8 cellular contexts compared by ENCODE assay signal in the genomic region with DNA sequence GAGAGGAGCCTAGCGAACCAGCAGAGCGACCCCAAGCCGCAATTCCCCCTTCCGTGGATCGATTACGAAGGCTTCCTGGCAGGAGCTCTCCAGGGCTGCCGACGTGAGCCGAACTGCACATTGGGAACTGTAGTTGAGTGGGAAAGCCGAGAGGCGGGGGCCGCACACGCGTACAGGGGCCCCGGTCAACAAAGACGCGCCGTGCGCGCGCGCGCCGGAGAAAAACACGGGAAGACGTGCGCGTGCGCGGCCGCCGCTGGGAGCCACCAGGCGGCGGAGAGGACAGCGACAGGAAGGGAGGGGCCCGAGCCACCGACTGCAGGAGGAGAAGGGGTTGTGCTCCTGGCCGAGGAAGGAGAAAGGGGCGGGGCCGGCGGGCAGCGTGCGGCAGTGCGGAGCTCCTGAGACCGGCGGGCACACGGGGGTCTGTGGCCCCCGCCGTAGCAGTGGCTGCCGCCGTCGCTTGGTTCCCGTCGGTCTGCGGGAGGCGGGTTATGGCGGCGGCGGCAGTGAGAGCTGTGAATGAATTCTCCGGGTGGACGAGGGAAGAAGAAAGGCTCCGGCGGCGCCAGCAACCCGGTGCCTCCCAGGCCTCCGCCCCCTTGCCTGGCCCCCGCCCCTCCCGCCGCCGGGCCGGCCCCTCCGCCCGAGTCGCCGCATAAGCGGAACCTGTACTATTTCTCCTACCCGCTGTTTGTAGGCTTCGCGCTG. TPM values are rescaled to one million over a fixed set of nuclear protein-coding genes. Genes with fewer than 3 reads are reported as not detected.
A peak's percentile ranks its signal among the peaks of the same experiment; 100 is the strongest.
DNase-seq lines count a peak whose midpoint lies in the region; ATAC-seq, FAIRE-seq and TF ChIP-seq lines count a peak whose summit lies in the region.

A gene with protein sequence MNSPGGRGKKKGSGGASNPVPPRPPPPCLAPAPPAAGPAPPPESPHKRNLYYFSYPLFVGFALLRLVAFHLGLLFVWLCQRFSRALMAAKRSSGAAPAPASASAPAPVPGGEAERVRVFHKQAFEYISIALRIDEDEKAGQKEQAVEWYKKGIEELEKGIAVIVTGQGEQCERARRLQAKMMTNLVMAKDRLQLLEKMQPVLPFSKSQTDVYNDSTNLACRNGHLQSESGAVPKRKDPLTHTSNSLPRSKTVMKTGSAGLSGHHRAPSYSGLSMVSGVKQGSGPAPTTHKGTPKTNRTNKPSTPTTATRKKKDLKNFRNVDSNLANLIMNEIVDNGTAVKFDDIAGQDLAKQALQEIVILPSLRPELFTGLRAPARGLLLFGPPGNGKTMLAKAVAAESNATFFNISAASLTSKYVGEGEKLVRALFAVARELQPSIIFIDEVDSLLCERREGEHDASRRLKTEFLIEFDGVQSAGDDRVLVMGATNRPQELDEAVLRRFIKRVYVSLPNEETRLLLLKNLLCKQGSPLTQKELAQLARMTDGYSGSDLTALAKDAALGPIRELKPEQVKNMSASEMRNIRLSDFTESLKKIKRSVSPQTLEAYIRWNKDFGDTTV (plus strand): TSS at position 247 of the 711 bp plus-strand sequence. CDS start 276 bp downstream, at position 523.

- H3K4me1 ChIP-seq in adipocyte (ENCODE audit: control insufficient read depth, insufficient read depth, low read length) (peaks cover 14% of the 10 kb centered on the region), cardiac muscle cell (ENCODE audit: low read depth) (peaks cover 5% of the 10 kb centered on the region), parathyroid adenoma (peaks cover 4% of the 10 kb centered on the region), tibial nerve (peaks cover 0 to 35% (median 4%) of the 10 kb centered on the region in 4 donors)

- H2AFZ ChIP-seq in parathyroid adenoma = peak within 1 kb of the TSS; percentile 99

- peaks cover 23% of the 10 kb centered on the region for H3K79me2 ChIP-seq in parathyroid adenoma

- peak; percentile 97 for FAIRE-seq in GM12891 (lab: Jason Lieb, UNC)

- no peaks in the 10 kb centered on the region for H3K27me3 ChIP-seq in adipocyte (replicated peaks; ENCODE audit: control insufficient read depth, insufficient read depth, low read length)
- H3K27me3 ChIP-seq in cardiac muscle cell = no peaks in the 10 kb centered on the region
- no peaks in the 10 kb centered on the region for H3K27me3 ChIP-seq in parathyroid adenoma (ENCODE audit: control insufficient read depth, insufficient read depth, low read length)
- no peaks in the 10 kb centered on the region for H3K27me3 ChIP-seq in tibial nerve

- H3K36me3 ChIP-seq in adipocyte (ENCODE audit: control insufficient read depth, insufficient read depth, low read length, severe bottlenecking) = no peaks in the 10 kb centered on the region
- H3K36me3 ChIP-seq in cardiac muscle cell = no peaks in the 10 kb centered on the region
- no peaks in the 10 kb centered on the region for H3K36me3 ChIP-seq in parathyroid adenoma (ENCODE audit: control insufficient read depth, insufficient read depth, low read length)
- H3K36me3 ChIP-seq in tibial nerve = peaks cover 0 to 4% (median 0%) of the 10 kb centered on the region in 3 donors

- peak within 1 kb of the TSS; percentile 93 for H3K4me2 ChIP-seq in parathyroid adenoma (ENCODE audit: low read length)

- H3K27ac ChIP-seq in cardiac muscle cell (peak within 1 kb of the TSS; percentile 90), parathyroid adenoma (peak within 1 kb of the TSS; percentile 92), tibial nerve (peak within 1 kb of the TSS; percentile 72 to 98 (median 92))

- H3K9ac ChIP-seq in adipocyte (ENCODE audit: low read length) = peak within 1 kb of the TSS; percentile 91
- H3K9ac ChIP-seq in parathyroid adenoma = peak within 1 kb of the TSS; percentile 70

- DNase-seq in GM12891 (ENCODE audit: insufficient read length, low spot score) = peak; percentile 95
- peak; percentile 95 for DNase-seq in NCI-H1436 (lab: John Stamatoyannopoulos, UW)
- peak; percentile 93 for DNase-seq in T follicular helper cell (ENCODE audit: low read depth)
- peak; percentile 98 for DNase-seq in adipocyte (ENCODE audit: low read depth)
- DNase-seq in cardiac muscle cell (ENCODE audit: low read depth in 1 of 2, low spot score in 1 of 2) = peak; percentile 97 to 98
- peak; percentile 91 to 93 for DNase-seq in tibial nerve (ENCODE audit: low spot score in 2 of 2)

- WGBS in tibial nerve, 2 donors = 0 to 1% methylated on average over 56 to 65 of the region's 79 CpGs

- H3K4me3 ChIP-seq in adipocyte (ENCODE audit: low read length) (peak within 1 kb of the TSS; percentile 97), cardiac muscle cell (peak within 1 kb of the TSS; percentile 90), parathyroid adenoma (ENCODE audit: low read depth, low read length) (peak within 1 kb of the TSS; percentile 77), tibial nerve (peak within 1 kb of the TSS; percentile 77 to 98 (median 88))

- TF ChIP-seq CTCF in cardiac muscle cell (IDR thresholded peaks at IDR 0.05; ENCODE audit: low read depth, low read length) = peak; percentile 41
- TF ChIP-seq CTCF in parathyroid adenoma (IDR thresholded peaks at IDR 0.05) = peak; percentile 71
- TF ChIP-seq CTCF in tibial nerve (IDR thresholded peaks at IDR 0.05) = peak; percentile 51 to 95 (median 75)

- TF ChIP-seq POLR2A in GM12891 (IDR thresholded peaks at IDR 0.05; ENCODE audit: low read depth, low read length) (peak; percentile 69), tibial nerve (IDR thresholded peaks at IDR 0.05) (peak; percentile 42 to 65)

- H3K9me3 ChIP-seq in adipocyte (ENCODE audit: control insufficient read depth, low read length) (no peaks in the 10 kb centered on the region), cardiac muscle cell (ENCODE audit: low read depth) (no peaks in the 10 kb centered on the region), parathyroid adenoma (ENCODE audit: control insufficient read depth, low read length) (no peaks in the 10 kb centered on the region), tibial nerve (no peaks in the 10 kb centered on the region)

- peak; percentile 98 for ATAC-seq in HG02840 (IDR thresholded peaks at IDR 0.05; ENCODE audit: low FRiP score, unreplicated experiment)

- TF ChIP-seq EP300 in tibial nerve (IDR thresholded peaks at IDR 0.05) = peak; percentile 82 to 84

TF ChIP-seq in GM12891, 5 proteins besides CTCF, POLR2A, EP300 and RAD21:
- TF ChIP-seq POLR2AphosphoS5 (IDR thresholded peaks at IDR 0.05; ENCODE audit: low read depth, low read length) (peak; percentile 74), POU2F2 (IDR thresholded peaks at IDR 0.05; ENCODE audit: low read depth, low read length) (0 out of 2 replicates have a peak, but pooled peaks have one; percentile 19), PAX5 (IDR thresholded peaks at IDR 0.05; ENCODE audit: insufficient read depth, low read length, severe bottlenecking) (no peak), SPI1 (IDR thresholded peaks at IDR 0.05; ENCODE audit: low read depth, low read length) (no peak), TAF1 (IDR thresholded peaks at IDR 0.05; ENCODE audit: low read depth, low read length) (no peak)

RNA-seq across cellular contexts. Expression of the gene that starts here (rescaled TPM):
- 3.6 TPM for polyA plus RNA-seq in GM12891 (2012; ENCODE audit: low read depth, missing spikeins)
- total RNA-seq in cardiac muscle cell (21.8 and 23.0 TPM in 2 replicates), tibial nerve (10 to 100 TPM; 18.6 to 32.3 (median 25.2) TPM)
- 10.9 and 12.7 TPM in 2 replicates for polyA plus RNA-seq in cardiac muscle cell

Comparison
In these comparisons a context has a peak if more than half of its experiments do, and no peak if none do; other contexts are left out.
1. Peak in every context shown above with its lines: DNase-seq, ATAC-seq, H3K4me3 ChIP-seq and H3K27ac ChIP-seq.